In genomic region chr2:85705680-85706039, GRCh38 we compare ENCODE assay signal across 8 cellular contexts. TPM values are rescaled to one million over a fixed set of nuclear protein-coding genes. Genes with fewer than 3 reads are reported as not detected.
DNase-seq lines count a peak whose midpoint lies in the region; ATAC-seq and TF ChIP-seq lines count a peak whose summit lies in the region.

No MANE protein-coding gene starts in this region.

- no peak overlapping the region for H3K4me3 ChIP-seq in epithelial cell of esophagus (ENCODE audit: low read length)

- ATAC-seq in omental fat pad (ENCODE audit: low FRiP score) (peak; percentile 80), HG03175 (IDR thresholded peaks at IDR 0.05; ENCODE audit: unreplicated experiment) (no peak)

- DNase-seq in DMS53 treated with DMSO at 0.1 percent for 48 hours (lab: John Stamatoyannopoulos, UW; ENCODE audit: unreplicated experiment), result peak; percentile 62
- DNase-seq in NCI-H460 (ENCODE audit: extremely low read depth, low read depth), result peak; percentile 47
- DNase-seq in epithelial cell of esophagus (ENCODE audit: low read depth), result peak; percentile 93
- DNase-seq in omental fat pad (ENCODE audit: low spot score), result no peak
- DNase-seq in Kasumi-1 (lab: John Stamatoyannopoulos, UW), result no peak
- no peak for DNase-seq in activated gamma-delta T cell treated with Interleukin-2 at 50 U/mL for 16 hours
- no peak for DNase-seq in T1000 (lab: John Stamatoyannopoulos, UW)

- TF ChIP-seq CTCF in epithelial cell of esophagus (IDR thresholded peaks at IDR 0.05; ENCODE audit: insufficient read depth, low read depth, low read length, missing control alignments) (no peak), omental fat pad (IDR thresholded peaks at IDR 0.05) (no peak)

RNA-seq across cellular contexts. Expression of gene GNLY, which starts 11.5 kb away (rescaled TPM):
- not detected in 2 replicates for total RNA-seq in NCI-H460 (2014; rRNA removed; shearing (Covaris generic))
- 1.1 TPM in 1 of 2 replicates, not detected in the other for polyA plus RNA-seq in NCI-H460 (2014; cell fraction: nucleus; rRNA removed)
- total RNA-seq in omental fat pad, result 1 to 10 TPM; 1.0 to 5.5 (median 4.3) TPM

RNA-seq across cellular contexts. Expression of gene SFTPB, which starts 37.7 kb away (rescaled TPM):
- not detected in 2 replicates for total RNA-seq in NCI-H460 (2014; rRNA removed; shearing (Covaris generic))
- polyA plus RNA-seq in NCI-H460 (2014; cell fraction: nucleus; rRNA removed), result not detected in 2 replicates
- total RNA-seq in omental fat pad, result under 1 TPM in 1 of 4 donors, not detected in 3; 0.25 TPM

RNA-seq across cellular contexts. Expression of gene ATOH8, which starts 48.1 kb away (rescaled TPM):
- total RNA-seq in NCI-H460 (2014; rRNA removed; shearing (Covaris generic)), result 0.89 and 1.4 TPM in 2 replicates
- 3.6 and 6.2 TPM in 2 replicates for polyA plus RNA-seq in NCI-H460 (2014; cell fraction: nucleus; rRNA removed)
- total RNA-seq in omental fat pad, result 100 to 1,000 TPM in 1 of 4 donors, 10 to 100 TPM in 3; 17.1 to 210 (median 45.9) TPM

Comparison
In these comparisons a context has a peak if more than half of its experiments do, and no peak if none do; other contexts are left out.
1. DNase-seq: peak in DMS53 treated with DMSO at 0.1 percent for 48 hours (single experiment), NCI-H460 (single experiment) and epithelial cell of esophagus (single experiment); none in omental fat pad (single experiment), Kasumi-1 (0 of 2), activated gamma-delta T cell treated with Interleukin-2 at 50 U/mL for 16 hours (single experiment) and T1000 (single experiment).